In genomic region chr17:78323821-78324390, GRCh38 we compare ENCODE assay signal across 1 cellular context.
TF ChIP-seq lines count a peak whose summit lies in the region.

No MANE protein-coding gene starts in this region.

TF ChIP-seq in endothelial cell of umbilical vein, 7 proteins besides CTCF, POLR2A, EP300 and RAD21:
- TF ChIP-seq EZH2 (IDR thresholded peaks at IDR 0.05; ENCODE audit: borderline replicate concordance, low read depth, low read length, severe bottlenecking) = no peak
